Comparison of ENCODE assay signal across 1 cellular context in genomic region chr19:36013280-36014028, GRCh38.
TF ChIP-seq lines count a peak whose summit lies in the region.

No MANE protein-coding gene starts in this region.

TF ChIP-seq in liver, 16 proteins besides CTCF, POLR2A, EP300 and RAD21 (continued from another document):
- no peak for TF ChIP-seq ZBTB33 (IDR thresholded peaks at IDR 0.05)
- TF ChIP-seq TAF1 (conservative IDR thresholded peaks at IDR 0.05) = no peak
- no peak for TF ChIP-seq RXRA (IDR thresholded peaks at IDR 0.05)
